17 cellular contexts compared by ENCODE assay signal in genomic region chr1:66132324-66132723, GRCh38.
DNase-seq lines count a peak whose midpoint lies in the region; ATAC-seq and TF ChIP-seq lines count a peak whose summit lies in the region.
"Had no signal": no experiment of that assay in that cellular context is flagged by ENCODE, and none has a peak within 500 bp of the region (broad histone marks: within the 10 kb centered on the region; RNA-seq: fewer than 3 reads in every experiment).

No MANE protein-coding gene starts in this region.

- H3K4me3 ChIP-seq in dorsolateral prefrontal cortex: no peak overlapping the region
- H3K4me3 ChIP-seq: A549, BLaER1, GM23338 had no signal

- H3K27me3 ChIP-seq in dorsolateral prefrontal cortex: no peaks in the 10 kb centered on the region

- no peak for TF ChIP-seq CTCF in dorsolateral prefrontal cortex (IDR thresholded peaks at IDR 0.05 in 54 of 56, conservative IDR thresholded peaks at IDR 0.05 in 2 of 56; ENCODE audit: low read depth in 1 of 56, partially characterized antibody in 56 of 56)

- DNase-seq in AG20443 (ENCODE audit: low spot score) (peak; percentile 10), HEK293T (ENCODE audit: extremely low spot score) (peak; percentile 19), dorsolateral prefrontal cortex (no peak), myocyte (ENCODE audit: low read depth) (peak; percentile 14), sciatic nerve (ENCODE audit: low spot score) (no peak)
- no peak for DNase-seq in effector CD4-positive, alpha-beta T cell
- DNase-seq: CD4-positive, alpha-beta memory T cell; DMS153; DMS79; GDM1; HCEC 1CT had no signal

- ATAC-seq in GM19035 (IDR thresholded peaks at IDR 0.05; ENCODE audit: unreplicated experiment): no peak
- ATAC-seq in sciatic nerve: no peak
- ATAC-seq in HG03571 (IDR thresholded peaks at IDR 0.05; ENCODE audit: unreplicated experiment): no peak
- ATAC-seq: A549, GM23338 had no signal

- POLR2A ChIA-PET in HEK293T (lab: Yijun Ruan, JAX): no interaction called here

- intact Hi-C loops in dorsolateral prefrontal cortex (cut with DNase I): no loop called here
- intact Hi-C loops in sciatic nerve (cut with DNase I): no loop called here

- CTCF ChIA-PET in HEK293T (lab: Yijun Ruan, JAX): no interaction called here

- peak overlapping the region in 36 of 59 donors; percentile 6 to 84 (median 70) for H3K27ac ChIP-seq in dorsolateral prefrontal cortex
- H3K27ac ChIP-seq: 22Rv1, A549, BLaER1 had no signal

TF ChIP-seq in HEK293T, 16 proteins besides CTCF, POLR2A, EP300 and RAD21:
- no peak for TF ChIP-seq HDGF (IDR thresholded peaks at IDR 0.05; ENCODE audit: borderline replicate concordance)
- TF ChIP-seq BHLHE40 (IDR thresholded peaks at IDR 0.05; ENCODE audit: borderline replicate concordance): no peak
- no peak for TF ChIP-seq FOXM1 (IDR thresholded peaks at IDR 0.05; ENCODE audit: borderline replicate concordance)
- no peak for TF ChIP-seq L3MBTL2 (conservative IDR thresholded peaks at IDR 0.05)
- no peak for TF ChIP-seq LEF1 (IDR thresholded peaks at IDR 0.05; ENCODE audit: borderline replicate concordance)
- TF ChIP-seq SUZ12 (IDR thresholded peaks at IDR 0.05): no peak
- TF ChIP-seq ARNT (IDR thresholded peaks at IDR 0.05): no peak
- no peak for TF ChIP-seq PKNOX1 (IDR thresholded peaks at IDR 0.05)
- no peak for TF ChIP-seq FOXA1 (IDR thresholded peaks at IDR 0.05)
- no peak for TF ChIP-seq SP1 (IDR thresholded peaks at IDR 0.05)
- TF ChIP-seq TARDBP (IDR thresholded peaks at IDR 0.05): no peak
- no peak for TF ChIP-seq CTBP1 (IDR thresholded peaks at IDR 0.05; ENCODE audit: borderline replicate concordance)
- TF ChIP-seq NFRKB (IDR thresholded peaks at IDR 0.05): no peak
- no peak for TF ChIP-seq ELF4 (IDR thresholded peaks at IDR 0.05)
- no peak for TF ChIP-seq ZNF384 (IDR thresholded peaks at IDR 0.05)
- no peak for TF ChIP-seq FOXK2 (IDR thresholded peaks at IDR 0.05)

Comparison
In these comparisons a context has a peak if more than half of its experiments do, and no peak if none do; other contexts are left out.
1. DNase-seq: peak in AG20443 (single experiment), HEK293T (single experiment) and myocyte (single experiment); none in dorsolateral prefrontal cortex (0 of 10), effector CD4-positive, alpha-beta T cell (single experiment) and sciatic nerve (single experiment).